In the genomic region with DNA sequence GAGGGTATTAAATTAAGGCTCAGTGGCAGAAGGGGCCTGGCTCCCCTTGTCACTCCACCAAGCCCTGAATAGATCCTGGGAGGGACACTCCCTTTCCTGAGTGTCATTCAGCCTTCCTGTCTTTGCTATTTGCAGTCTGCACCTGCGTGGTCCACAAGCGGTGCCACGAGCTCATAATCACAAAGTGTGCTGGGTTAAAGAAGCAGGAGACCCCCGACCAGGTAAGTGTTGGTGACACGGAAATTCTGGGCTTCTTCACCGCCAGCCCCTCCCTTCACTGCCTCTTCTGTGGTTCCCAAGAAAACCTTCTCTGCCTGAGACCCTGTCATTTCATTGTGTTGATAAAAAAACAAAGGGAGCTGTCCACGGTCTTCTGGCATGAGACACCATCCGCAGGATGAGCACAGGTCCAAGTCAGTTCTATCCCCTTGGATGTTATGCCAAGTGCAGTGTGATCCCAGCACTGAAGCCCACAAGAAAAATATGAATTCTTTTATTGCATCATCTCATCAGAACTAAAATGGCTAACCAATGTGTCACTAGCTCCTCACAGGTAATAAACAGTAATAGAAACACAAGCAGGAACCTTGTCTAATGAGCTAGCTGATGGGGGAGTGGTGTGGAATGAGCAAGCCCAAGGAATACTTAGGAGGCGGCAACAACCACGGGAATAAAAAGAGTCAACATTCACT, we compare ENCODE assay signal across 10 cellular contexts.
"Had no signal": no experiment of that assay in that cellular context is flagged by ENCODE, and none has a peak within 500 bp of the region (broad histone marks: within the 10 kb centered on the region; RNA-seq: fewer than 3 reads in every experiment).

No MANE protein-coding gene starts in this region.

- H3K27ac ChIP-seq: ovary had no signal

- DNase-seq: activated CD4-positive, alpha-beta T cell treated with anti-CD3 and anti-CD28 coated beads for 48 hours; activated naive CD4-positive, alpha-beta T cell treated with anti-CD3 and anti-CD28 coated beads for 36 hours; caudate nucleus; cortex of kidney; effector memory CD4-positive, alpha-beta T cell; hypothalamus; ovary; stimulated activated CD4-positive, alpha-beta T cell treated with anti-CD3 and anti-CD28 coated beads, Interleukin-4, amount 100 ng/mL, for 24 hours had no signal

- H3K36me3 ChIP-seq: ovary had no signal

- H3K4me3 ChIP-seq: ovary had no signal

- ATAC-seq: activated CD8-positive, alpha-beta T cell treated with anti-CD3 and anti-CD28 coated beads, Interleukin-2, amount 10 ng/mL, durations not matched to agents 7 days and 5 days; WTC11 had no signal

- H3K9me3 ChIP-seq: ovary had no signal

- H3K27me3 ChIP-seq: ovary had no signal
